1 cellular context compared by ENCODE assay signal in genomic region chr4:1250921-1251772, GRCh38.
TF ChIP-seq lines count a peak whose summit lies in the region.

No MANE protein-coding gene starts in this region.

TF ChIP-seq in HepG2, 621 proteins besides CTCF, POLR2A, EP300 and RAD21:
- TF ChIP-seq ZNF44 (CRISPR knock-in tag; IDR thresholded peaks at IDR 0.05) (no peak), FOXO4 (CRISPR knock-in tag; conservative IDR thresholded peaks at IDR 0.05) (no peak), DNMT1 (CRISPR knock-in tag; IDR thresholded peaks at IDR 0.05) (0 out of 2 replicates have a peak, but pooled peaks have one; percentile 8), GTF3A (CRISPR knock-in tag; conservative IDR thresholded peaks at IDR 0.05) (no peak), UBTF (CRISPR knock-in tag; IDR thresholded peaks at IDR 0.05) (no peak), ZNF724P (CRISPR knock-in tag; IDR thresholded peaks at IDR 0.05; ENCODE audit: borderline replicate concordance) (no peak), ZNF282 (IDR thresholded peaks at IDR 0.05; ENCODE audit: partially characterized antibody) (no peak), PRMT3 (CRISPR knock-in tag; IDR thresholded peaks at IDR 0.05; ENCODE audit: borderline replicate concordance, low read depth) (no peak), ZSCAN21 (CRISPR knock-in tag; IDR thresholded peaks at IDR 0.05; ENCODE audit: borderline replicate concordance) (0 out of 2 replicates have a peak, but pooled peaks have one; percentile 20), CEBPZ (IDR thresholded peaks at IDR 0.05; ENCODE audit: low read length) (no peak), CENPT (CRISPR knock-in tag; IDR thresholded peaks at IDR 0.05; ENCODE audit: low read depth) (0 out of 2 replicates have a peak, but pooled peaks have one; percentile 29), AGO2 (optimal IDR thresholded peaks at IDR 0.05; ENCODE audit: low read depth, low read length) (peak; percentile 68), HNRNPK (IDR thresholded peaks at IDR 0.05; ENCODE audit: low read depth, low read length, poor library complexity, severe bottlenecking) (no peak), ZNF749 (CRISPR knock-in tag; IDR thresholded peaks at IDR 0.05; ENCODE audit: borderline replicate concordance) (no peak), ZNF777 (CRISPR knock-in tag; IDR thresholded peaks at IDR 0.05) (0 out of 2 replicates have a peak, but pooled peaks have one; percentile 33), KLF12 (CRISPR knock-in tag; IDR thresholded peaks at IDR 0.05; ENCODE audit: borderline replicate concordance) (no peak), ZC3H13 (CRISPR knock-in tag; IDR thresholded peaks at IDR 0.05) (peak; percentile 79)
